Comparison of ENCODE assay signal across 8 cellular contexts in genomic region chr5:71086152-71086551, GRCh38. TPM values are rescaled to one million over a fixed set of nuclear protein-coding genes. Genes with fewer than 3 reads are reported as not detected.
DNase-seq lines count a peak whose midpoint lies in the region; ATAC-seq, FAIRE-seq and TF ChIP-seq lines count a peak whose summit lies in the region.
"Not testable (repeated sequence)": the region's sequence is repeated elsewhere in the genome, so short reads cannot be mapped to it uniquely, and the experiment has no call there.

No MANE protein-coding gene starts in this region.

- H4K20me1 ChIP-seq in GM12878 (ENCODE audit: control insufficient read depth, insufficient read depth); keratinocyte (ENCODE audit: control insufficient read depth, extremely low read depth, insufficient read depth, low read length): not testable (repeated sequence)

- POLR2A ChIA-PET in GM12878 (lab: Charles Lee): not testable (repeated sequence)

- not testable (repeated sequence) for H3K27ac ChIP-seq in GM12878 (ENCODE audit: control insufficient read depth, insufficient read depth); keratinocyte (ENCODE audit: control insufficient read depth, insufficient read depth, low read length); left lung; pancreas

- CTCF ChIA-PET in GM12878 (lab: Yijun Ruan, JAX): not testable (repeated sequence)

- not testable (repeated sequence) for TF ChIP-seq POLR2A in GM12878 (IDR thresholded peaks at IDR 0.05; ENCODE audit: low read depth, low read length)

- in situ Hi-C loops in GM12878 (cut with MboI): loop anchor here (25.0 kb wide), 1 partner anchor 1574 kb away; no protein-coding TSS in a partner anchor

- not testable (repeated sequence) for BruUV-seq in GM12878 (replicated peaks; lab: Mats Ljungman, UMichigan)

- not testable (repeated sequence) for H3K4me3 ChIP-seq in GM12878; keratinocyte (ENCODE audit: control insufficient read depth in 2 of 3, extremely low read depth in 1 of 3, insufficient read depth in 2 of 3, low read depth in 1 of 3, low read length in 3 of 3); left lung; mucosa of descending colon; pancreas

- dilution Hi-C loops in keratinocyte (cut with MboI; ENCODE audit: extremely low pct_ligation_motif_present, low sequenced_read_pairs): not testable (repeated sequence)

- H3K9me3 ChIP-seq in GM12878 (replicated peaks; ENCODE audit: control insufficient read depth, insufficient read depth, low read length); keratinocyte (ENCODE audit: control insufficient read depth, low read depth, low read length); left lung; mucosa of descending colon; pancreas: not testable (repeated sequence)

- FAIRE-seq in GM12878 (lab: Jason Lieb, UNC) (peak; percentile 68), colon (lab: Jason Lieb, UNC) (peak; percentile 85), keratinocyte (lab: Jason Lieb, UNC) (peak; percentile 58), pancreas (lab: Jason Lieb, UNC) (peak; percentile 49)

- not testable (repeated sequence) for H2AFZ ChIP-seq in GM12878 (ENCODE audit: control insufficient read depth, low read depth, low read length); keratinocyte (ENCODE audit: control insufficient read depth, low read length)

- intact Hi-C loops in GM12878 (cut with micrococcal nuclease; ENCODE audit: unreplicated experiment); left colon (cut with DNase I, micrococcal nuclease); left lung (cut with DNase I); mucosa of descending colon (cut with DNase I, micrococcal nuclease); pancreas (cut with DNase I): not testable (repeated sequence)

- H3K79me2 ChIP-seq in GM12878 (ENCODE audit: control insufficient read depth, insufficient read depth, low read length); keratinocyte (ENCODE audit: control insufficient read depth, insufficient read depth, low read length): not testable (repeated sequence)

- not testable (repeated sequence) for H3K9me1 ChIP-seq in keratinocyte (ENCODE audit: control insufficient read depth, extremely low read depth, insufficient read depth, low read length)

- not testable (repeated sequence) for TF ChIP-seq EP300 in GM12878 (IDR thresholded peaks at IDR 0.05; ENCODE audit: borderline replicate concordance in 1 of 2, control insufficient read depth in 1 of 2, low read depth in 2 of 2, low read length in 2 of 2)

- not testable (repeated sequence) for ATAC-seq in GM12878, pancreas
- peak; percentile 66 for ATAC-seq in esophagus mucosa
- peak; percentile 83 for ATAC-seq in left colon
- peak; percentile 32 for ATAC-seq in left lung
- peak; percentile 89 for ATAC-seq in mucosa of descending colon

- SMC1A ChIA-PET in GM12878 (lab: Charles Lee; ENCODE audit: uncharacterized antibody, unreplicated experiment): not testable (repeated sequence)

- not testable (repeated sequence) for TF ChIP-seq CTCF in GM12878 (IDR thresholded peaks at IDR 0.05 in 2 of 3, conservative IDR thresholded peaks at IDR 0.05 in 1 of 3; ENCODE audit: control insufficient read depth in 2 of 3, extremely low read depth in 1 of 3, insufficient read depth in 1 of 3, low read depth in 3 of 3, low read length in 3 of 3); keratinocyte (optimal IDR thresholded peaks at IDR 0.05 in 1 of 3, IDR thresholded peaks at IDR 0.05 in 1 of 3, conservative IDR thresholded peaks at IDR 0.05 in 1 of 3; ENCODE audit: extremely low read depth in 1 of 3, insufficient read depth in 2 of 3, low read length in 3 of 3); left lung (IDR thresholded peaks at IDR 0.05); mucosa of descending colon (IDR thresholded peaks at IDR 0.05); pancreas (IDR thresholded peaks at IDR 0.05)

- RAD21 ChIA-PET in GM12878 (lab: Charles Lee; ENCODE audit: unreplicated experiment): not testable (repeated sequence)

- not testable (repeated sequence) for H3K9ac ChIP-seq in GM12878 (ENCODE audit: control insufficient read depth, insufficient read depth, low read length); keratinocyte (ENCODE audit: control insufficient read depth, extremely low read depth, insufficient read depth, low read length)

- not testable (repeated sequence) for H3K36me3 ChIP-seq in GM12878 (ENCODE audit: control insufficient read depth in 2 of 2, insufficient read depth in 2 of 2, low read length in 1 of 2); keratinocyte (ENCODE audit: control insufficient read depth in 2 of 2, extremely low read depth in 1 of 2, insufficient read depth in 2 of 2, low read length in 2 of 2); left lung; mucosa of descending colon (ENCODE audit: low read depth); pancreas

- not testable (repeated sequence) for DNase-seq in GM12878 (ENCODE audit: low read depth, low spot score); keratinocyte (ENCODE audit: low read depth, low spot score); left colon; left lung; mucosa of descending colon; pancreas

- not testable (repeated sequence) for H3K4me2 ChIP-seq in GM12878 (ENCODE audit: control insufficient read depth, insufficient read depth); keratinocyte (ENCODE audit: control insufficient read depth, extremely low read depth, insufficient read depth, low read depth, low read length)

- not testable (repeated sequence) for H3K4me1 ChIP-seq in GM12878 (ENCODE audit: control insufficient read depth, insufficient read depth, low read length); keratinocyte (ENCODE audit: control insufficient read depth, extremely low read depth, insufficient read depth, low read length); left lung; mucosa of descending colon (ENCODE audit: low read depth); pancreas

- TF ChIP-seq RAD21 in GM12878 (IDR thresholded peaks at IDR 0.05; ENCODE audit: insufficient read depth, low read depth, low read length): not testable (repeated sequence)

- H3K27me3 ChIP-seq in GM12878 (replicated peaks in 1 of 2; ENCODE audit: control insufficient read depth in 2 of 2, insufficient read depth in 2 of 2, low read length in 1 of 2); keratinocyte (ENCODE audit: control insufficient read depth, extremely low read depth, insufficient read depth, low read length); left lung; pancreas: not testable (repeated sequence)

- WGBS in GM12878 (ENCODE audit: insufficient coverage, insufficient replicate concordance, low lambda C conversion rate, missing lambda C conversion rate): no CpG with 5 or more reads among the region's 1 CpG
- WGBS in pancreas, 2 donors: no CpG with 5 or more reads among the region's 1 CpG

RNA-seq across cellular contexts. Expression of gene GTF2H2, which starts 18.7 kb away (rescaled TPM):
- total RNA-seq in GM12878 (2013; cell fraction: nucleolus; rRNA removed): 196 and 215 TPM in 2 replicates
- total RNA-seq in GM12878 (2014; rRNA removed) (33.7 and 40.2 TPM in 2 replicates), GM12878 (2014; rRNA removed; fragmentation: Illumina TruSeq; extraction: Trizol) (45.6 and 50.0 TPM in 2 replicates), GM12878 (2021) (23.2 and 24.5 TPM in 2 replicates), esophagus mucosa (9.7 TPM), left colon (10 to 100 TPM in 1 of 2 donors, 1 to 10 TPM in 1; 7.4 to 31.2 TPM), left lung (10 to 100 TPM; 20.4 to 24.1 TPM), mucosa of descending colon (10 to 100 TPM; 19.9 to 23.7 (median 22.8) TPM), pancreas (10 to 100 TPM in 3 of 6 donors, 1 to 10 TPM in 3; 5.5 to 14.8 (median 9.5) TPM)
- polyA plus RNA-seq in GM12878 (2011; ENCODE audit: low read depth): 7.4 TPM
- polyA plus RNA-seq in GM12878 (2011; rRNA removed) (36.9 and 46.6 TPM in 2 replicates), GM12878 (2014; fragmentation: Illumina TruSeq; extraction: Trizol) (24.5 and 27.9 TPM in 2 replicates), GM12878 (2014; fragmentation: Nextera tagmentation; extraction: Ambion mirVana) (10 to 100 TPM; 44.0 to 51.0 TPM), GM12878 (2014; rRNA removed) (23.9 and 29.7 TPM in 2 replicates), GM12878 (2016; fragmentation: Nextera tagmentation; extraction: Ambion mirVana) (10 to 100 TPM; 45.5 to 58.7 TPM), keratinocyte (14.0 to 28.7 TPM (median 15.6 TPM) in 3 replicates), pancreas (1 to 10 TPM; 3.8 to 8.1 TPM)
- polyA plus RNA-seq in GM12878 (2011; cell fraction: cytosol; rRNA removed): 8.6 and 9.4 TPM in 2 replicates
- 20.7 and 31.5 TPM in 2 replicates for polyA plus RNA-seq in GM12878 (2011; cell fraction: nucleus; rRNA removed)
- 11.4 and 12.4 TPM in 2 replicates for polyA plus RNA-seq in GM12878 (2012)
- 18.9 and 31.9 TPM in 2 replicates for polyA minus RNA-seq in GM12878 (2011; rRNA and poly(A)+ RNA removed)
- polyA minus RNA-seq in GM12878 (2011; cell fraction: cytosol; rRNA and poly(A)+ RNA removed): 7.1 and 11.5 TPM in 2 replicates
- polyA minus RNA-seq in GM12878 (2011; cell fraction: nucleus; rRNA and poly(A)+ RNA removed): 30.6 and 48.9 TPM in 2 replicates
- 7.1 TPM for polyA plus RNA-seq in keratinocyte (2011; ENCODE audit: low read depth)
- 8.1 and 16.2 TPM in 2 replicates for polyA plus RNA-seq in keratinocyte (2011; cell fraction: cytosol; rRNA removed)
- 17.5 and 22.7 TPM in 2 replicates for polyA plus RNA-seq in keratinocyte (2011; cell fraction: nucleus; rRNA removed)
- polyA plus RNA-seq in keratinocyte (2012; ENCODE audit: low replicate concordance): 7.0 and 17.1 TPM in 2 replicates
- 10.4 to 18.1 TPM (median 14.0 TPM) in 3 replicates for polyA minus RNA-seq in keratinocyte
- polyA minus RNA-seq in keratinocyte (2011; cell fraction: cytosol; rRNA and poly(A)+ RNA removed): 11.9 TPM
- 8.2 and 20.4 TPM in 2 replicates for polyA minus RNA-seq in keratinocyte (2011; cell fraction: nucleus; rRNA and poly(A)+ RNA removed)
